In the genomic region with DNA sequence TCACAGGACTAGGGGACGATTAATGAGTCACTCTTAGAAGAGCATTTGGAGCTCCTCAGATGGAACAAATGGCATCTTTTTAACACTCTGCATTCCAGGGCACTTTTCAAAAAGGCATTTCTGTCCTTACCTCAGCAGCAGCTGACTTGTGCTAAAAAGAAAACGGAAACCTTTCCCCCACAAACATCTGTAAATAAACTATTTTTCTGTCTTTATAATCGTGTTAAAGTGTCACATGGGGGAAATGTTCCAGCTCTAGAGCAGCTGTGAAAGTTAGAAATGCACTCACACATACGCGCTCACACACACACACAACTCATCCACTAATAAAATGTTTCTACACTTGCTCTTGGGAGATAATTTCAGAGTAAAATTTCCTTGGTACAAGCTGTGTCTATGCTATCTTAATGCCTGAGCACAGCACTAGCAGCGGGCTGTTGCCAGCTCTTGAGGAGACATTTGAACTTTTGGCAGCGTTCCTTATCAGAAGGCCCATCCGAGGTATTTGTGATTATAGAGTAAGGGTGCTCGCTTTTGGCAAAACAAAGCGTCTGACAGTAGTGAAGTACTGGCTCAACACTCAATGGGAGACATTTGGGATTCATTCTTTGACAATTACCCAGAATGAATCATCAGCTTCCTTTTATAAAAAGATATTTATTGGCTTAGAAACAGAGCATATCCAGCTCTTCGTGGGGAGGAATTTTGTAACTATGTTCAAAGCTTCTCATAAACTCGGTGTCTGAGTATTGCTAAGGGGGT, we compare ENCODE assay signal across 11 cellular contexts.
DNase-seq lines count a peak whose midpoint lies in the region; ATAC-seq, FAIRE-seq and TF ChIP-seq lines count a peak whose summit lies in the region.
"Had no signal": no experiment of that assay in that cellular context is flagged by ENCODE, and none has a peak within 500 bp of the region (broad histone marks: within the 10 kb centered on the region; RNA-seq: fewer than 3 reads in every experiment).

No MANE protein-coding gene starts in this region.

- H3K27ac ChIP-seq in astrocyte (ENCODE audit: low read depth, low read length) (peak overlapping the region; percentile 51), right cardiac atrium (ENCODE audit: low read length) (peak overlapping the region; percentile 83), spleen (peak overlapping the region in 7 of 8 donors; percentile 32 to 60 (median 43)), WERI-Rb-1 (no peak overlapping the region)

- peak; percentile 77 for DNase-seq in GM04503 (ENCODE audit: low read depth)
- DNase-seq in astrocyte (ENCODE audit: low read depth) = peak; percentile 77
- peak in 2 of 3 donors; percentile 35 to 78 for DNase-seq in right cardiac atrium
- DNase-seq in spleen = no peak
- DNase-seq in SIG-M5 (lab: John Stamatoyannopoulos, UW) = no peak
- DNase-seq in WERI-Rb-1 = no peak
- DNase-seq: activated naive CD8-positive, alpha-beta T cell treated with anti-CD3 and anti-CD28 coated beads, Interleukin-2, amount 50 U/mL, for 24 hours; left colon had no signal

- no peaks in the 10 kb centered on the region for H3K9me3 ChIP-seq in astrocyte (ENCODE audit: insufficient read depth, low read depth, low read length)
- H3K9me3 ChIP-seq in right cardiac atrium (ENCODE audit: control insufficient read depth, low read length) = no peaks in the 10 kb centered on the region
- H3K9me3 ChIP-seq in spleen = no peaks in the 10 kb centered on the region
- H3K9me3 ChIP-seq in WERI-Rb-1 (ENCODE audit: severe bottlenecking) = no peaks in the 10 kb centered on the region

- ATAC-seq in right cardiac atrium = peak; percentile 74 to 75
- no peak for ATAC-seq in HG02623 (IDR thresholded peaks at IDR 0.05; ENCODE audit: unreplicated experiment)
- ATAC-seq in GM18909 (IDR thresholded peaks at IDR 0.05; ENCODE audit: poor library complexity, unreplicated experiment) = no peak
- ATAC-seq: activated naive CD8-positive, alpha-beta T cell treated with anti-CD3 and anti-CD28 coated beads, Interleukin-2, amount 50 U/mL, for 24 hours; left colon had no signal

- H3K27ac Mint-ChIP-seq in astrocyte (ENCODE audit: unreplicated experiment) = peak overlapping the region; percentile 66
- H3K27ac Mint-ChIP-seq: activated naive CD8-positive, alpha-beta T cell treated with anti-CD3 and anti-CD28 coated beads, Interleukin-2, amount 50 U/mL, for 24 hours had no signal

- no peak for TF ChIP-seq CTCF in astrocyte (IDR thresholded peaks at IDR 0.05; ENCODE audit: insufficient read depth, low read depth, low read length)
- TF ChIP-seq CTCF in spleen (IDR thresholded peaks at IDR 0.05 in 8 of 11, conservative IDR thresholded peaks at IDR 0.05 in 3 of 11) = no peak
- no peak for TF ChIP-seq CTCF in WERI-Rb-1 (IDR thresholded peaks at IDR 0.05; ENCODE audit: low read depth, low read length)

- peaks cover 16% of the 10 kb centered on the region for H3K4me1 Mint-ChIP-seq in astrocyte (ENCODE audit: low read depth, unreplicated experiment)
- H3K4me1 Mint-ChIP-seq: activated naive CD8-positive, alpha-beta T cell treated with anti-CD3 and anti-CD28 coated beads, Interleukin-2, amount 50 U/mL, for 24 hours had no signal

- TF ChIP-seq POLR2A in spleen (IDR thresholded peaks at IDR 0.05) = no peak

- peaks cover 4% of the 10 kb centered on the region for H3K27me3 Mint-ChIP-seq in astrocyte (ENCODE audit: low read depth, unreplicated experiment)
- H3K27me3 Mint-ChIP-seq: activated naive CD8-positive, alpha-beta T cell treated with anti-CD3 and anti-CD28 coated beads, Interleukin-2, amount 50 U/mL, for 24 hours had no signal

- no peak overlapping the region for H2AFZ ChIP-seq in astrocyte (ENCODE audit: low read depth, low read length)

- WGBS in right cardiac atrium = 17% methylated on average over 12 of the region's 12 CpGs
- WGBS in spleen, 5 donors = 64 to 85% (median 78%) methylated on average over 12 of the region's 12 CpGs

- H3K4me3 ChIP-seq in astrocyte (ENCODE audit: insufficient read depth, low read depth, low read length) = no peak overlapping the region
- H3K4me3 ChIP-seq in right cardiac atrium (ENCODE audit: low read length) = no peak overlapping the region
- no peak overlapping the region for H3K4me3 ChIP-seq in spleen
- no peak overlapping the region for H3K4me3 ChIP-seq in WERI-Rb-1 (ENCODE audit: low read depth, low read length)
- H3K4me3 ChIP-seq: GM12878 had no signal

- H3K9ac ChIP-seq in astrocyte (ENCODE audit: low read length) = no peak overlapping the region

- peak overlapping the region; percentile 8 for H3K4me3 Mint-ChIP-seq in astrocyte (ENCODE audit: unreplicated experiment)
- H3K4me3 Mint-ChIP-seq: activated naive CD8-positive, alpha-beta T cell treated with anti-CD3 and anti-CD28 coated beads, Interleukin-2, amount 50 U/mL, for 24 hours had no signal

- H3K4me1 ChIP-seq in astrocyte (ENCODE audit: insufficient read depth, low read length) = peaks cover 17% of the 10 kb centered on the region
- H3K4me1 ChIP-seq in right cardiac atrium (ENCODE audit: control insufficient read depth, insufficient read depth, low read length) = peaks cover 14% of the 10 kb centered on the region
- H3K4me1 ChIP-seq in spleen = peaks cover 0 to 6% (median 0%) of the 10 kb centered on the region in 6 donors

- H4K20me1 ChIP-seq in astrocyte (ENCODE audit: insufficient read depth, low read length) = no peaks in the 10 kb centered on the region

- peak overlapping the region; percentile 81 for H3K4me2 ChIP-seq in astrocyte (ENCODE audit: low read length)

- H3K9me3 Mint-ChIP-seq in astrocyte (ENCODE audit: unreplicated experiment) = no peaks in the 10 kb centered on the region
- H3K9me3 Mint-ChIP-seq: activated naive CD8-positive, alpha-beta T cell treated with anti-CD3 and anti-CD28 coated beads, Interleukin-2, amount 50 U/mL, for 24 hours had no signal

- intact Hi-C loops in right cardiac atrium (cut with DNase I) (loop anchor here in 1 of 4 donors (10.0 kb wide), 1 partner anchor 135 kb away; no protein-coding TSS in a partner anchor), spleen (cut with DNase I; ENCODE audit: low total_unique reads) (no loop called here)

- no peaks in the 10 kb centered on the region for H3K79me2 ChIP-seq in astrocyte (ENCODE audit: insufficient read depth, low read length)

- peak; percentile 37 for FAIRE-seq in astrocyte (lab: Jason Lieb, UNC)
- FAIRE-seq: GM12878 had no signal

- H3K36me3 Mint-ChIP-seq in astrocyte (ENCODE audit: low read depth, unreplicated experiment) = peaks cover 4% of the 10 kb centered on the region

- no peaks in the 10 kb centered on the region for H3K27me3 ChIP-seq in astrocyte (ENCODE audit: insufficient read depth, low read length)
- H3K27me3 ChIP-seq in right cardiac atrium (ENCODE audit: control insufficient read depth, insufficient read depth) = no peaks in the 10 kb centered on the region
- H3K27me3 ChIP-seq in spleen (replicated peaks in 1 of 7) = no peaks in the 10 kb centered on the region
- no peaks in the 10 kb centered on the region for H3K27me3 ChIP-seq in WERI-Rb-1 (ENCODE audit: insufficient read depth, low read depth, severe bottlenecking)

- H3K36me3 ChIP-seq in astrocyte (ENCODE audit: insufficient read depth, low read length) (no peaks in the 10 kb centered on the region), spleen (peaks cover 0 to 100% (median 27%) of the 10 kb centered on the region in 6 donors), WERI-Rb-1 (no peaks in the 10 kb centered on the region)

Comparison
In these comparisons a context has a peak if more than half of its experiments do, and no peak if none do; other contexts are left out.
1. DNase-seq: peak in GM04503 (single experiment), astrocyte (single experiment) and right cardiac atrium (2 of 3); none in spleen (single experiment), SIG-M5 (single experiment) and WERI-Rb-1 (single experiment).
2. ATAC-seq: peak in right cardiac atrium (2 of 2); none in HG02623 (single experiment) and GM18909 (single experiment).